8 cellular contexts compared by ENCODE assay signal in the genomic region with DNA sequence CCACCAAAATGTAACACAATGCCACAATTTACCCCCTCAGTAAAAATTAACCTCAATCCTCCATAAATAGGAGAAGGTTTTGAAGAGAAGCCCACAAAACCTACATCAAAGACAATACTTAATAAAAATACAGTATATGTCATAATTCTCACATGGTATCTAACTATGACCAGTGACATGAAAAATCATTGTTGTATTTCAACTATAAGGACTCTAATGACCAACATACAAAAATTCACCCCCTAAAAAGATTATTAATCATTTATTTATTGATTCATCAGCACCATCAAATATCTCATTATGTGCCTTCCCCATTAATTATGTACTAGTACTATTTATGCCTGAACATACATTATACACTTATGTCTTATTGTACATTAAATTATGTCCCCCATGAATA.
"Had no signal": no experiment of that assay in that cellular context is flagged by ENCODE, and none has a peak within 500 bp of the region (broad histone marks: within the 10 kb centered on the region; RNA-seq: fewer than 3 reads in every experiment).

No MANE protein-coding gene starts in this region.

- ATAC-seq: HepG2, K562 had no signal

- H3K4me1 Mint-ChIP-seq: IgD-negative memory B cell had no signal

- H3K4me3 Mint-ChIP-seq: IgD-negative memory B cell had no signal

- H3K36me3 Mint-ChIP-seq: IgD-negative memory B cell had no signal

- H3K27ac ChIP-seq: HL-60 had no signal

- H3K4me3 ChIP-seq: K562 had no signal

- DNase-seq: IMR-90, KBM-7, KG1 had no signal

- FAIRE-seq: HepG2, HTR-8/SVneo, K562 had no signal
